Comparison of ENCODE assay signal across 20 cellular contexts in genomic region chr18:69759046-69759445, GRCh38.
DNase-seq lines count a peak whose midpoint lies in the region; ATAC-seq, FAIRE-seq and TF ChIP-seq lines count a peak whose summit lies in the region.
"Had no signal": no experiment of that assay in that cellular context is flagged by ENCODE, and none has a peak within 500 bp of the region (broad histone marks: within the 10 kb centered on the region; RNA-seq: fewer than 3 reads in every experiment).

No MANE protein-coding gene starts in this region.

- intact Hi-C loops in CD4-positive, alpha-beta T cell (cut with DNase I, micrococcal nuclease), result no loop called here

- H3K18ac ChIP-seq in mesenchymal stem cell (ENCODE audit: low read depth in 1 of 2, low read length in 2 of 2), result no peak overlapping the region

- no peak overlapping the region for H2BK5ac ChIP-seq in mesenchymal stem cell (ENCODE audit: low read depth, low read length, poor library complexity, severe bottlenecking)

- no peak overlapping the region for H2AK5ac ChIP-seq in mesenchymal stem cell (ENCODE audit: low read length, severe bottlenecking)

- no peaks in the 10 kb centered on the region for H3K4me1 ChIP-seq in mesenchymal stem cell (ENCODE audit: control insufficient read depth, insufficient read depth, low read depth, low read length)
- H3K4me1 ChIP-seq: BLaER1 treated with 17β-estradiol and CSF1 and Interleukin-3, amounts not matched to agents 10 nM and 100 nM had no signal

- H3K4me3 Mint-ChIP-seq in CD4-positive, alpha-beta T cell, result no peak overlapping the region
- H3K4me3 Mint-ChIP-seq: IgD-negative memory B cell had no signal

- H4K8ac ChIP-seq in mesenchymal stem cell (ENCODE audit: low read length), result no peak overlapping the region

- CTCF ChIA-PET in CD4-positive, alpha-beta T cell (lab: Charles Lee), result no interaction called here

- peaks cover 44% of the 10 kb centered on the region for H3K36me3 Mint-ChIP-seq in CD4-positive, alpha-beta T cell (ENCODE audit: low read depth)
- H3K36me3 Mint-ChIP-seq: IgD-negative memory B cell had no signal

- ATAC-seq in CD4-positive, alpha-beta T cell (ENCODE audit: poor library complexity), result no peak

- H2BK120ac ChIP-seq in mesenchymal stem cell (ENCODE audit: low read depth, low read length), result no peak overlapping the region

- H3K27me3 Mint-ChIP-seq in CD4-positive, alpha-beta T cell, result no peaks in the 10 kb centered on the region

- FAIRE-seq in endometrium (lab: Jason Lieb, UNC), result peak; percentile 62
- FAIRE-seq: A204.1, HTR-8/SVneo had no signal

- no peak overlapping the region for H4K91ac ChIP-seq in mesenchymal stem cell (ENCODE audit: low read length)

- H3K14ac ChIP-seq in mesenchymal stem cell (ENCODE audit: low read length in 2 of 2), result no peak overlapping the region

- H3K27me3 ChIP-seq in MG63 (no peaks in the 10 kb centered on the region), mesenchymal stem cell (ENCODE audit: control insufficient read depth in 1 of 2, insufficient read depth in 1 of 2, low read length in 2 of 2) (no peaks in the 10 kb centered on the region)
- H3K27me3 ChIP-seq in CD4-positive, alpha-beta T cell (ENCODE audit: control insufficient read depth, insufficient read depth, low read length), result no peaks in the 10 kb centered on the region
- H3K27me3 ChIP-seq: BLaER1 treated with 17β-estradiol and CSF1 and Interleukin-3, amounts not matched to agents 10 nM and 100 nM had no signal

- H3K27ac ChIP-seq in mesenchymal stem cell (ENCODE audit: low read length, poor library complexity, severe bottlenecking), result no peak overlapping the region
- no peak overlapping the region for H3K27ac ChIP-seq in CD4-positive, alpha-beta T cell (ENCODE audit: low read depth, low read length)
- H3K27ac ChIP-seq: BLaER1 treated with 17β-estradiol and CSF1 and Interleukin-3, amounts not matched to agents 10 nM and 100 nM; SK-N-MC had no signal

- H3K79me1 ChIP-seq in mesenchymal stem cell (replicated peaks; ENCODE audit: low read length, poor library complexity, severe bottlenecking), result no peaks in the 10 kb centered on the region

- WGBS in mesenchymal stem cell, result 100% methylated on average over 1 of the region's 2 CpGs

- peak overlapping the region; percentile 82 for H3K9ac ChIP-seq in mesenchymal stem cell (ENCODE audit: low read length)
- H3K9ac ChIP-seq: BLaER1 treated with 17β-estradiol and CSF1 and Interleukin-3, amounts not matched to agents 10 nM and 100 nM had no signal

- H3K9me3 Mint-ChIP-seq in CD4-positive, alpha-beta T cell, result peaks cover 11% of the 10 kb centered on the region
- H3K9me3 Mint-ChIP-seq: IgD-negative memory B cell had no signal

- TF ChIP-seq CTCF in GM13977 (IDR thresholded peaks at IDR 0.05; ENCODE audit: extremely low read depth, insufficient read depth, missing control alignments), result no peak
- TF ChIP-seq CTCF in CD4-positive, alpha-beta T cell (IDR thresholded peaks at IDR 0.05), result no peak

- no peak overlapping the region for H2BK15ac ChIP-seq in mesenchymal stem cell (ENCODE audit: low read depth, poor library complexity, severe bottlenecking)

- H3K9me3 ChIP-seq in MG63 (no peaks in the 10 kb centered on the region), mesenchymal stem cell (ENCODE audit: control insufficient read depth, low read length) (no peaks in the 10 kb centered on the region)
- no peaks in the 10 kb centered on the region for H3K9me3 ChIP-seq in CD4-positive, alpha-beta T cell (ENCODE audit: control insufficient read depth, low read length)

- H3K36me3 ChIP-seq in MG63 (no peaks in the 10 kb centered on the region; the same call in 1 of the 2 replicates), mesenchymal stem cell (ENCODE audit: control insufficient read depth in 1 of 2, insufficient read depth in 2 of 2, low read depth in 1 of 2, low read length in 2 of 2) (no peaks in the 10 kb centered on the region)
- H3K36me3 ChIP-seq: BLaER1 treated with 17β-estradiol and CSF1 and Interleukin-3, amounts not matched to agents 10 nM and 100 nM had no signal

- no peak overlapping the region for H2BK12ac ChIP-seq in mesenchymal stem cell (ENCODE audit: low read length in 2 of 2)

- H3K4me3 ChIP-seq in MG63 (no peak overlapping the region; the same call in 1 of the 2 replicates), mesenchymal stem cell (ENCODE audit: insufficient read depth in 1 of 2, low read depth in 1 of 2, low read length in 2 of 2) (peak overlapping the region in 1 of 2 experiments; percentile 64)
- H3K4me3 ChIP-seq: BLaER1 treated with 17β-estradiol and CSF1 and Interleukin-3, amounts not matched to agents 10 nM and 100 nM; SK-N-MC had no signal

- peaks cover 44% of the 10 kb centered on the region for H3K4me1 Mint-ChIP-seq in CD4-positive, alpha-beta T cell (ENCODE audit: low read depth)
- H3K4me1 Mint-ChIP-seq: IgD-negative memory B cell had no signal

- DNase-seq in AG20443 (ENCODE audit: low spot score) (peak; percentile 16), MG63 (peak; percentile 4), mesenchymal stem cell (no peak), NCI-H2107 treated with DMSO at 0.1 percent for 48 hours (lab: John Stamatoyannopoulos, UW; ENCODE audit: unreplicated experiment) (no peak), GM13977 (ENCODE audit: low spot score) (no peak)
- no peak for DNase-seq in CD4-positive, alpha-beta T cell
- DNase-seq: DMS79, Kasumi-1, NCI-H1105, NCI-H1694 treated with DMSO at 0.1 percent for 48 hours, NCI-H510A treated with DMSO at 0.1 percent for 48 hours, NCI-H82, OCI-M1, SHP77 had no signal

- H2AFZ ChIP-seq in mesenchymal stem cell (ENCODE audit: low read depth, low read length), result no peak overlapping the region

- H3K4ac ChIP-seq in mesenchymal stem cell (ENCODE audit: low read depth in 1 of 2, low read length in 2 of 2), result no peak overlapping the region

- H3K23ac ChIP-seq in mesenchymal stem cell (ENCODE audit: low read length in 2 of 2), result no peak overlapping the region

- no peak overlapping the region for H3K27ac Mint-ChIP-seq in CD4-positive, alpha-beta T cell
- H3K27ac Mint-ChIP-seq: IgD-negative memory B cell had no signal

- H3K4me2 ChIP-seq in mesenchymal stem cell (ENCODE audit: low read length, poor library complexity, severe bottlenecking), result no peak overlapping the region
- H3K4me2 ChIP-seq: BLaER1 treated with 17β-estradiol and CSF1 and Interleukin-3, amounts not matched to agents 10 nM and 100 nM had no signal

- in situ Hi-C loops in GM13977 (cut with MboI; ENCODE audit: low pct_unique_long_range_greater_than_20kb, low sequenced_read_pairs, unreplicated experiment), result no loop called here

- POLR2A ChIA-PET in CD4-positive, alpha-beta T cell (lab: Charles Lee), result no interaction called here

Comparison
In these comparisons a context has a peak if more than half of its experiments do, and no peak if none do; other contexts are left out.
1. DNase-seq: peak in AG20443 (single experiment) and MG63 (single experiment); none in mesenchymal stem cell (single experiment), NCI-H2107 treated with DMSO at 0.1 percent for 48 hours (single experiment), GM13977 (single experiment) and CD4-positive, alpha-beta T cell (0 of 10).